ENCODE assay signal across 9 cellular contexts in genomic region chr7:142583424-142583823, GRCh38.
DNase-seq lines count a peak whose midpoint lies in the region; ATAC-seq and TF ChIP-seq lines count a peak whose summit lies in the region.
"Had no signal": no experiment of that assay in that cellular context is flagged by ENCODE, and none has a peak within 500 bp of the region (broad histone marks: within the 10 kb centered on the region; RNA-seq: fewer than 3 reads in every experiment).

No MANE protein-coding gene starts in this region.

- CTCF ChIA-PET in HEK293T (lab: Yijun Ruan, JAX): interaction anchor here (0.6 to 3.5 kb wide), 3 partner anchors 48 to 335 kb away, joined by 3 to 19 read pairs (median 3); no protein-coding TSS in a partner anchor

- POLR2A ChIA-PET in HEK293T (lab: Yijun Ruan, JAX): no interaction called here

- DNase-seq in AG09319 (ENCODE audit: extremely low read depth, low read depth) (peak; percentile 36), myocyte (ENCODE audit: low read depth) (peak; percentile 82), HEK293T (ENCODE audit: extremely low spot score) (no peak), coronary artery (ENCODE audit: low spot score) (no peak), NAMALWA (ENCODE audit: low spot score) (no peak)
- peak; percentile 27 to 44 for DNase-seq in activated T-cell treated with anti-CD3 and anti-CD28 coated beads, Interleukin-2, amount 50 U/mL, for 48 hours

- H3K4me3 ChIP-seq in coronary artery: no peak overlapping the region
- H3K4me3 ChIP-seq: thoracic aorta had no signal

- ATAC-seq in GM19324 (IDR thresholded peaks at IDR 0.05; ENCODE audit: low FRiP score, unreplicated experiment): peak; percentile 40
- ATAC-seq in HG03280 (IDR thresholded peaks at IDR 0.05; ENCODE audit: unreplicated experiment): peak; percentile 59

- TF ChIP-seq CTCF in AG09319 (IDR thresholded peaks at IDR 0.05; ENCODE audit: low read depth, low read length) (no peak), coronary artery (IDR thresholded peaks at IDR 0.05) (no peak)

- no peak overlapping the region for H3K27ac ChIP-seq in coronary artery
- H3K27ac ChIP-seq: thoracic aorta had no signal

TF ChIP-seq in HEK293T, 16 proteins besides CTCF, POLR2A, EP300 and RAD21:
- TF ChIP-seq ARNT (IDR thresholded peaks at IDR 0.05): no peak
- no peak for TF ChIP-seq HDGF (IDR thresholded peaks at IDR 0.05; ENCODE audit: borderline replicate concordance)
- no peak for TF ChIP-seq TARDBP (IDR thresholded peaks at IDR 0.05)
- TF ChIP-seq LEF1 (IDR thresholded peaks at IDR 0.05; ENCODE audit: borderline replicate concordance): no peak
- TF ChIP-seq L3MBTL2 (conservative IDR thresholded peaks at IDR 0.05): no peak

Comparison
In these comparisons a context has a peak if more than half of its experiments do, and no peak if none do; other contexts are left out.
1. DNase-seq: peak in AG09319 (single experiment), activated T-cell treated with anti-CD3 and anti-CD28 coated beads, Interleukin-2, amount 50 U/mL, for 48 hours (2 of 2) and myocyte (single experiment); none in HEK293T (single experiment), coronary artery (single experiment) and NAMALWA (single experiment).